In genomic region chr20:25453035-25453810, GRCh38 we compare ENCODE assay signal across 1 cellular context.
TF ChIP-seq lines count a peak whose summit lies in the region.

No MANE protein-coding gene starts in this region.

TF ChIP-seq in HEK293, 187 proteins besides CTCF, POLR2A, EP300 and RAD21 (continued from another document):
- no peak for TF ChIP-seq ZBTB10 (tag by site-specific recombination; IDR thresholded peaks at IDR 0.05)
- TF ChIP-seq ZNF624 (tag by site-specific recombination; IDR thresholded peaks at IDR 0.05): no peak
- no peak for TF ChIP-seq YY2 (tag by site-specific recombination; IDR thresholded peaks at IDR 0.05)
- TF ChIP-seq OSR2 (tag by site-specific recombination; IDR thresholded peaks at IDR 0.05): peak; percentile 7
- no peak for TF ChIP-seq ZNF416 (tag by site-specific recombination; IDR thresholded peaks at IDR 0.05)
- TF ChIP-seq, protein P1, sequence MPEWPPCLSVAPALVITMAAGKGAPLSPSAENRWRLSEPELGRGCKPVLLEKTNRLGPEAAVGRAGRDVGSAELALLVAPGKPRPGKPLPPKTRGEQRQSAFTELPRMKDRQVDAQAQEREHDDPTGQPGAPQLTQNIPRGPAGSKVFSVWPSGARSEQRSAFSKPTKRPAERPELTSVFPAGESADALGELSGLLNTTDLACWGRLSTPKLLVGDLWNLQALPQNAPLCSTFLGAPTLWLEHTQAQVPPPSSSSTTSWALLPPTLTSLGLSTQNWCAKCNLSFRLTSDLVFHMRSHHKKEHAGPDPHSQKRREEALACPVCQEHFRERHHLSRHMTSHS (tag by site-specific recombination; IDR thresholded peaks at IDR 0.05): no peak
- TF ChIP-seq, protein P2, sequence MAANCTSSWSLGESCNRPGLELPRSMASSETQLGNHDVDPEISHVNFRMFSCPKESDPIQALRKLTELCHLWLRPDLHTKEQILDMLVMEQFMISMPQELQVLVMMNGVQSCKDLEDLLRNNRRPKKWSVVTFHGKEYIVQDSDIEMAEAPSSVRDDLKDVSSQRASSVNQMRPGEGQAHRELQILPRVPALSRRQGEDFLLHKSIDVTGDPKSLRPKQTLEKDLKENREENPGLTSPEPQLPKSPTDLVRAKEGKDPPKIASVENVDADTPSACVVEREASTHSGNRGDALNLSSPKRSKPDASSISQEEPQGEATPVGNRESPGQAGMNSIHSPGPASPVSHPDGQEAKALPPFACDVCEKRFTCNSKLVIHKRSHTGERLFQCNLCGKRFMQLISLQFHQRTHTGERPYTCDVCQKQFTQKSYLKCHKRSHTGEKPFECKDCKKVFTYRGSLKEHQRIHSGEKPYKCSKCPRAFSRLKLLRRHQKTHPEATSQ (tag by site-specific recombination; IDR thresholded peaks at IDR 0.05): no peak
- TF ChIP-seq ZNF449 (tag by site-specific recombination; IDR thresholded peaks at IDR 0.05): no peak
- TF ChIP-seq ZFP37 (tag by site-specific recombination; IDR thresholded peaks at IDR 0.05): no peak
- no peak for TF ChIP-seq ZNF768 (tag by site-specific recombination; IDR thresholded peaks at IDR 0.05)
- no peak for TF ChIP-seq ZBTB21 (tag by site-specific recombination; IDR thresholded peaks at IDR 0.05)
- TF ChIP-seq ZNF362 (tag by site-specific recombination; IDR thresholded peaks at IDR 0.05): no peak
- TF ChIP-seq ZNF558 (tag by site-specific recombination; IDR thresholded peaks at IDR 0.05): 0 out of 2 replicates have a peak, but pooled peaks have one; percentile 39
- TF ChIP-seq AEBP2 (tag by site-specific recombination; IDR thresholded peaks at IDR 0.05; ENCODE audit: borderline replicate concordance): no peak
- no peak for TF ChIP-seq ZNF350 (tag by site-specific recombination; IDR thresholded peaks at IDR 0.05)
- 0 out of 2 replicates have a peak, but pooled peaks have one; percentile 41 for TF ChIP-seq MZF1 (tag by site-specific recombination; IDR thresholded peaks at IDR 0.05; ENCODE audit: borderline replicate concordance)
- TF ChIP-seq ZNF48 (tag by site-specific recombination; IDR thresholded peaks at IDR 0.05): no peak
- TF ChIP-seq ZNF19 (tag by site-specific recombination; IDR thresholded peaks at IDR 0.05; ENCODE audit: low read depth): no peak
- TF ChIP-seq, protein P3, sequence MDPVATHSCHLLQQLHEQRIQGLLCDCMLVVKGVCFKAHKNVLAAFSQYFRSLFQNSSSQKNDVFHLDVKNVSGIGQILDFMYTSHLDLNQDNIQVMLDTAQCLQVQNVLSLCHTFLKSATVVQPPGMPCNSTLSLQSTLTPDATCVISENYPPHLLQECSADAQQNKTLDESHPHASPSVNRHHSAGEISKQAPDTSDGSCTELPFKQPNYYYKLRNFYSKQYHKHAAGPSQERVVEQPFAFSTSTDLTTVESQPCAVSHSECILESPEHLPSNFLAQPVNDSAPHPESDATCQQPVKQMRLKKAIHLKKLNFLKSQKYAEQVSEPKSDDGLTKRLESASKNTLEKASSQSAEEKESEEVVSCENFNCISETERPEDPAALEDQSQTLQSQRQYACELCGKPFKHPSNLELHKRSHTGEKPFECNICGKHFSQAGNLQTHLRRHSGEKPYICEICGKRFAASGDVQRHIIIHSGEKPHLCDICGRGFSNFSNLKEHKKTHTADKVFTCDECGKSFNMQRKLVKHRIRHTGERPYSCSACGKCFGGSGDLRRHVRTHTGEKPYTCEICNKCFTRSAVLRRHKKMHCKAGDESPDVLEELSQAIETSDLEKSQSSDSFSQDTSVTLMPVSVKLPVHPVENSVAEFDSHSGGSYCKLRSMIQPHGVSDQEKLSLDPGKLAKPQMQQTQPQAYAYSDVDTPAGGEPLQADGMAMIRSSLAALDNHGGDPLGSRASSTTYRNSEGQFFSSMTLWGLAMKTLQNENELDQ (tag by site-specific recombination; IDR thresholded peaks at IDR 0.05; ENCODE audit: low read depth): no peak
- no peak for TF ChIP-seq ZNF391 (tag by site-specific recombination; IDR thresholded peaks at IDR 0.05; ENCODE audit: borderline replicate concordance, low read depth)
- no peak for TF ChIP-seq SP3 (tag by site-specific recombination; IDR thresholded peaks at IDR 0.05)
